ENCODE assay signal across 12 cellular contexts in genomic region chr7:28126047-28127041, GRCh38. TPM values are rescaled to one million over a fixed set of nuclear protein-coding genes. Genes with fewer than 3 reads are reported as not detected.
DNase-seq lines count a peak whose midpoint lies in the region; ATAC-seq and TF ChIP-seq lines count a peak whose summit lies in the region.
"Had no signal": no experiment of that assay in that cellular context is flagged by ENCODE, and none has a peak within 500 bp of the region (broad histone marks: within the 10 kb centered on the region; RNA-seq: fewer than 3 reads in every experiment).

No MANE protein-coding gene starts in this region.

- no peak for DNase-seq in stimulated activated naive CD8-positive, alpha-beta T cell treated with anti-CD3 and anti-CD28 coated beads, Interleukin-15, Interleukin-2, amounts not matched to agents 100 U/mL and 50 U/mL, for 24 hours
- DNase-seq in choroid plexus epithelial cell (ENCODE audit: low read depth), result peak; percentile 69
- no peak for DNase-seq in natural killer cell
- DNase-seq in activated CD4-positive, alpha-beta T cell treated with anti-CD3 and anti-CD28 coated beads, Interleukin-2, amount 50 U/mL, for 4 hours, result no peak
- no peak for DNase-seq in NCI-H146 (lab: John Stamatoyannopoulos, UW)
- DNase-seq in KG1 (lab: John Stamatoyannopoulos, UW), result no peak
- no peak for DNase-seq in activated naive CD4-positive, alpha-beta T cell treated with anti-CD3 and anti-CD28 coated beads, Interleukin-2, amount 50 U/mL, for 72 hours (ENCODE audit: low spot score in 2 of 2)
- DNase-seq: activated naive CD4-positive, alpha-beta T cell treated with anti-CD3 and anti-CD28 coated beads for 36 hours; GDM1; NCI-H82 had no signal

- peaks cover 6% of the 10 kb centered on the region for H3K36me3 Mint-ChIP-seq in stimulated activated naive CD8-positive, alpha-beta T cell treated with anti-CD3 and anti-CD28 coated beads, Interleukin-15, Interleukin-2, amounts not matched to agents 100 ng/mL and 50 ng/mL, for 24 hours (ENCODE audit: low read depth)
- H3K36me3 Mint-ChIP-seq in natural killer cell, result no peaks in the 10 kb centered on the region
- peaks cover 8 to 35% of the 10 kb centered on the region in 2 donors for H3K36me3 Mint-ChIP-seq in activated naive CD4-positive, alpha-beta T cell treated with anti-CD3 and anti-CD28 coated beads, Interleukin-2, amount 50 U/mL, for 72 hours

- peak overlapping the region; percentile 46 for H3K27ac Mint-ChIP-seq in stimulated activated naive CD8-positive, alpha-beta T cell treated with anti-CD3 and anti-CD28 coated beads, Interleukin-15, Interleukin-2, amounts not matched to agents 100 ng/mL and 50 ng/mL, for 24 hours
- peak overlapping the region; percentile 20 for H3K27ac Mint-ChIP-seq in natural killer cell
- H3K27ac Mint-ChIP-seq in activated naive CD4-positive, alpha-beta T cell treated with anti-CD3 and anti-CD28 coated beads, Interleukin-2, amount 50 U/mL, for 72 hours, result no peak overlapping the region
- H3K27ac Mint-ChIP-seq: activated naive CD4-positive, alpha-beta T cell treated with anti-CD3 and anti-CD28 coated beads for 36 hours had no signal

- no peak overlapping the region for H3K4me3 ChIP-seq in choroid plexus epithelial cell (ENCODE audit: low read depth, low read length)

- no peak overlapping the region for H3K4me3 Mint-ChIP-seq in stimulated activated naive CD8-positive, alpha-beta T cell treated with anti-CD3 and anti-CD28 coated beads, Interleukin-15, Interleukin-2, amounts not matched to agents 100 ng/mL and 50 ng/mL, for 24 hours
- no peak overlapping the region for H3K4me3 Mint-ChIP-seq in natural killer cell
- H3K4me3 Mint-ChIP-seq: activated naive CD4-positive, alpha-beta T cell treated with anti-CD3 and anti-CD28 coated beads for 36 hours had no signal

- no peaks in the 10 kb centered on the region for H3K27me3 Mint-ChIP-seq in stimulated activated naive CD8-positive, alpha-beta T cell treated with anti-CD3 and anti-CD28 coated beads, Interleukin-15, Interleukin-2, amounts not matched to agents 100 ng/mL and 50 ng/mL, for 24 hours
- no peaks in the 10 kb centered on the region for H3K27me3 Mint-ChIP-seq in natural killer cell (ENCODE audit: low read depth in 2 of 2)

- peaks cover 69% of the 10 kb centered on the region for H3K4me1 Mint-ChIP-seq in stimulated activated naive CD8-positive, alpha-beta T cell treated with anti-CD3 and anti-CD28 coated beads, Interleukin-15, Interleukin-2, amounts not matched to agents 100 ng/mL and 50 ng/mL, for 24 hours (ENCODE audit: low read depth)
- H3K4me1 Mint-ChIP-seq in natural killer cell, result peaks cover 83 to 84% of the 10 kb centered on the region in 2 donors

- ATAC-seq in stimulated activated naive CD8-positive, alpha-beta T cell treated with anti-CD3 and anti-CD28 coated beads, Interleukin-15, Interleukin-2, amounts not matched to agents 100 U/mL and 50 U/mL, for 24 hours, result no peak
- ATAC-seq in natural killer cell, result no peak
- no peak for ATAC-seq in activated naive CD4-positive, alpha-beta T cell treated with anti-CD3 and anti-CD28 coated beads, Interleukin-2, amount 50 U/mL, for 72 hours
- ATAC-seq: left lobe of liver had no signal

- intact Hi-C loops in natural killer cell (cut with micrococcal nuclease), result no loop called here

- TF ChIP-seq CTCF in choroid plexus epithelial cell (conservative IDR thresholded peaks at IDR 0.05; ENCODE audit: low read depth, low read length) (no peak), natural killer cell (IDR thresholded peaks at IDR 0.05) (no peak)

- peaks cover 6% of the 10 kb centered on the region for H3K9me3 Mint-ChIP-seq in stimulated activated naive CD8-positive, alpha-beta T cell treated with anti-CD3 and anti-CD28 coated beads, Interleukin-15, Interleukin-2, amounts not matched to agents 100 ng/mL and 50 ng/mL, for 24 hours
- H3K9me3 Mint-ChIP-seq in natural killer cell, result no peaks in the 10 kb centered on the region
- peaks cover 0 to 5% of the 10 kb centered on the region in 2 donors for H3K9me3 Mint-ChIP-seq in activated naive CD4-positive, alpha-beta T cell treated with anti-CD3 and anti-CD28 coated beads, Interleukin-2, amount 50 U/mL, for 72 hours
- H3K9me3 Mint-ChIP-seq: activated naive CD4-positive, alpha-beta T cell treated with anti-CD3 and anti-CD28 coated beads for 36 hours had no signal

RNA-seq across cellular contexts. Expression of gene JAZF1, which starts 54.3 kb away (rescaled TPM):
- 10 to 100 TPM; 82.5 to 89.7 (median 87.6) TPM for total RNA-seq in natural killer cell
- total RNA-seq in activated naive CD4-positive, alpha-beta T cell treated with anti-CD3 and anti-CD28 coated beads, Interleukin-2, amount 50 U/mL, for 72 hours, result 1 to 10 TPM; 3.3 to 3.4 TPM

Comparison
In these comparisons a context has a peak if more than half of its experiments do, and no peak if none do; other contexts are left out.
1. H3K27ac Mint-ChIP-seq: peak in stimulated activated naive CD8-positive, alpha-beta T cell treated with anti-CD3 and anti-CD28 coated beads, Interleukin-15, Interleukin-2, amounts not matched to agents 100 ng/mL and 50 ng/mL, for 24 hours (single experiment) and natural killer cell (2 of 2); none in activated naive CD4-positive, alpha-beta T cell treated with anti-CD3 and anti-CD28 coated beads, Interleukin-2, amount 50 U/mL, for 72 hours (0 of 2).
2. RNA of gene JAZF1, which starts 54.3 kb away (total RNA-seq): 82.5 to 89.7 TPM in natural killer cell; 3.3 to 3.4 TPM in activated naive CD4-positive, alpha-beta T cell treated with anti-CD3 and anti-CD28 coated beads, Interleukin-2, amount 50 U/mL, for 72 hours; every median in the first group is over 10 times any median in the second.